Comparison of ENCODE assay signal across 10 cellular contexts in genomic region chr2:36485521-36485920, GRCh38.
DNase-seq lines count a peak whose midpoint lies in the region; ATAC-seq and TF ChIP-seq lines count a peak whose summit lies in the region.
"Had no signal": no experiment of that assay in that cellular context is flagged by ENCODE, and none has a peak within 500 bp of the region (broad histone marks: within the 10 kb centered on the region; RNA-seq: fewer than 3 reads in every experiment).

No MANE protein-coding gene starts in this region.

- CTCF ChIA-PET in activated CD4-positive, alpha-beta memory T cell treated with anti-CD3 and anti-CD28 coated beads for 36 hours (lab: Charles Lee), result no interaction called here
- CTCF ChIA-PET in OCI-LY7 (lab: Charles Lee; ENCODE audit: unreplicated experiment), result no interaction called here

- TF ChIP-seq CTCF in gastroesophageal sphincter (IDR thresholded peaks at IDR 0.05), result no peak
- TF ChIP-seq CTCF in OCI-LY7 (conservative IDR thresholded peaks at IDR 0.05; ENCODE audit: low read length), result no peak

- no peak for TF ChIP-seq EP300 in gastroesophageal sphincter (IDR thresholded peaks at IDR 0.05)

- peak; percentile 43 for ATAC-seq in gastroesophageal sphincter
- ATAC-seq: natural killer cell treated with Interleukin-12 subunit alpha and Interleukin-12 subunit beta and Interleukin-15 and Interleukin-18, amount 100 ng/mL, for 72 hours had no signal

- H3K9me2 ChIP-seq in OCI-LY7 (ENCODE audit: insufficient read depth, low read length), result no peaks in the 10 kb centered on the region

- no peak overlapping the region for H3K4me3 ChIP-seq in gastroesophageal sphincter
- H3K4me3 ChIP-seq in rectal smooth muscle tissue (ENCODE audit: low read length), result no peak overlapping the region
- H3K4me3 ChIP-seq in OCI-LY7 (ENCODE audit: low read depth, low read length, poor library complexity, severe bottlenecking), result no peak overlapping the region

- H3K4me2 ChIP-seq in OCI-LY7 (ENCODE audit: low read length), result no peak overlapping the region

- no peak for TF ChIP-seq POLR2A in gastroesophageal sphincter (IDR thresholded peaks at IDR 0.05)

- H3K4me1 Mint-ChIP-seq in activated CD4-positive, alpha-beta memory T cell treated with anti-CD3 and anti-CD28 coated beads for 36 hours (ENCODE audit: low read depth), result no peaks in the 10 kb centered on the region

- peak; percentile 86 for DNase-seq in Caki2 (ENCODE audit: low read depth)
- peak; percentile 88 for DNase-seq in amniotic epithelial cell (ENCODE audit: low read depth)
- no peak for DNase-seq in NCI-H2107 treated with DMSO at 0.1 percent for 48 hours (lab: John Stamatoyannopoulos, UW; ENCODE audit: unreplicated experiment)
- no peak for DNase-seq in activated CD4-positive, alpha-beta memory T cell treated with anti-CD3 and anti-CD28 coated beads for 36 hours
- DNase-seq in OCI-LY7 (ENCODE audit: low spot score), result no peak
- DNase-seq in NK-92 (lab: John Stamatoyannopoulos, UW; ENCODE audit: unreplicated experiment), result no peak
- DNase-seq: endodermal cell had no signal

- H3K27me3 Mint-ChIP-seq in activated CD4-positive, alpha-beta memory T cell treated with anti-CD3 and anti-CD28 coated beads for 36 hours, result no peaks in the 10 kb centered on the region
- H3K27me3 Mint-ChIP-seq: natural killer cell treated with Interleukin-12 subunit alpha and Interleukin-12 subunit beta and Interleukin-15 and Interleukin-18, amount 100 ng/mL, for 72 hours had no signal

- H4K20me1 ChIP-seq in OCI-LY7 (ENCODE audit: insufficient read depth, low read length), result no peaks in the 10 kb centered on the region

- peak overlapping the region; percentile 80 to 90 (median 84) for H3K27ac ChIP-seq in gastroesophageal sphincter
- H3K27ac ChIP-seq in rectal smooth muscle tissue (ENCODE audit: low read depth, low read length), result peak overlapping the region; percentile 80
- no peak overlapping the region for H3K27ac ChIP-seq in OCI-LY7 (ENCODE audit: low read depth, low read length, poor library complexity, severe bottlenecking)

- intact Hi-C loops in activated CD4-positive, alpha-beta memory T cell treated with anti-CD3 and anti-CD28 coated beads for 36 hours (cut with micrococcal nuclease), result no loop called here
- intact Hi-C loops in OCI-LY7 (cut with micrococcal nuclease; ENCODE audit: unreplicated experiment), result no loop called here

- no peaks in the 10 kb centered on the region for H3K9me3 ChIP-seq in gastroesophageal sphincter
- H3K9me3 ChIP-seq in OCI-LY7 (ENCODE audit: low read length), result no peaks in the 10 kb centered on the region

- no TSS peak for BruUV-seq in OCI-LY7 (replicated peaks; lab: Mats Ljungman, UMichigan)

- POLR2A ChIA-PET in activated CD4-positive, alpha-beta memory T cell treated with anti-CD3 and anti-CD28 coated beads for 36 hours (lab: Charles Lee), result no interaction called here
- POLR2A ChIA-PET in OCI-LY7 (lab: Charles Lee), result interaction anchor here (0.7 to 1.3 kb wide), 2 partner anchors 12 to 18 kb away, joined by 3 to 4 read pairs; no protein-coding TSS in a partner anchor

- H3K36me3 ChIP-seq in gastroesophageal sphincter (peaks cover 0 to 34% of the 10 kb centered on the region in 2 donors), rectal smooth muscle tissue (ENCODE audit: control insufficient read depth, insufficient read depth, low read length) (peaks cover 6% of the 10 kb centered on the region), OCI-LY7 (ENCODE audit: insufficient read depth, low read length) (peaks cover 9% of the 10 kb centered on the region; the same call in 1 of the 2 replicates)

- 16 to 24% methylated on average over 3 to 4 of the region's 4 CpGs for WGBS in gastroesophageal sphincter (ENCODE audit: low coverage in 1 of 2), 2 donors

- no peak overlapping the region for H3K4me3 Mint-ChIP-seq in activated CD4-positive, alpha-beta memory T cell treated with anti-CD3 and anti-CD28 coated beads for 36 hours
- H3K4me3 Mint-ChIP-seq: endodermal cell; natural killer cell treated with Interleukin-12 subunit alpha and Interleukin-12 subunit beta and Interleukin-15 and Interleukin-18, amount 100 ng/mL, for 72 hours had no signal

- peaks cover 4% of the 10 kb centered on the region for H3K36me3 Mint-ChIP-seq in activated CD4-positive, alpha-beta memory T cell treated with anti-CD3 and anti-CD28 coated beads for 36 hours
- H3K36me3 Mint-ChIP-seq: natural killer cell treated with Interleukin-12 subunit alpha and Interleukin-12 subunit beta and Interleukin-15 and Interleukin-18, amount 100 ng/mL, for 72 hours had no signal

- no peaks in the 10 kb centered on the region for H3K79me2 ChIP-seq in OCI-LY7 (ENCODE audit: insufficient read depth, low read depth, low read length)

- H3K27me3 ChIP-seq in gastroesophageal sphincter (no peaks in the 10 kb centered on the region), rectal smooth muscle tissue (ENCODE audit: control insufficient read depth, insufficient read depth, low read length) (no peaks in the 10 kb centered on the region)

- no peak overlapping the region for H3K9ac ChIP-seq in rectal smooth muscle tissue (ENCODE audit: low read length)

- H3K4me1 ChIP-seq in gastroesophageal sphincter, result peaks cover 24 to 80% (median 62%) of the 10 kb centered on the region in 3 donors
- H3K4me1 ChIP-seq in rectal smooth muscle tissue (ENCODE audit: control insufficient read depth, insufficient read depth, low read length), result peaks cover 47% of the 10 kb centered on the region
- no peaks in the 10 kb centered on the region for H3K4me1 ChIP-seq in OCI-LY7 (ENCODE audit: insufficient read depth, low read length, poor library complexity, severe bottlenecking)

- in situ Hi-C loops in Caki2 (cut with HindIII; ENCODE audit: low pct_unique_long_range_greater_than_20kb, low sequenced_read_pairs), result no loop called here

- H2AFZ ChIP-seq in OCI-LY7 (ENCODE audit: low read length), result no peak overlapping the region

- H3K9me3 Mint-ChIP-seq in activated CD4-positive, alpha-beta memory T cell treated with anti-CD3 and anti-CD28 coated beads for 36 hours, result no peaks in the 10 kb centered on the region
- H3K9me3 Mint-ChIP-seq: endodermal cell; natural killer cell treated with Interleukin-12 subunit alpha and Interleukin-12 subunit beta and Interleukin-15 and Interleukin-18, amount 100 ng/mL, for 72 hours had no signal

- H3K27ac Mint-ChIP-seq in activated CD4-positive, alpha-beta memory T cell treated with anti-CD3 and anti-CD28 coated beads for 36 hours, result no peak overlapping the region
- H3K27ac Mint-ChIP-seq: natural killer cell treated with Interleukin-12 subunit alpha and Interleukin-12 subunit beta and Interleukin-15 and Interleukin-18, amount 100 ng/mL, for 72 hours had no signal

Comparison
In these comparisons a context has a peak if more than half of its experiments do, and no peak if none do; other contexts are left out.
1. DNase-seq: peak in Caki2 (single experiment) and amniotic epithelial cell (single experiment); none in NCI-H2107 treated with DMSO at 0.1 percent for 48 hours (single experiment), activated CD4-positive, alpha-beta memory T cell treated with anti-CD3 and anti-CD28 coated beads for 36 hours (single experiment), OCI-LY7 (single experiment) and NK-92 (single experiment).